ENCODE assay signal across 1 cellular context in the genomic region with DNA sequence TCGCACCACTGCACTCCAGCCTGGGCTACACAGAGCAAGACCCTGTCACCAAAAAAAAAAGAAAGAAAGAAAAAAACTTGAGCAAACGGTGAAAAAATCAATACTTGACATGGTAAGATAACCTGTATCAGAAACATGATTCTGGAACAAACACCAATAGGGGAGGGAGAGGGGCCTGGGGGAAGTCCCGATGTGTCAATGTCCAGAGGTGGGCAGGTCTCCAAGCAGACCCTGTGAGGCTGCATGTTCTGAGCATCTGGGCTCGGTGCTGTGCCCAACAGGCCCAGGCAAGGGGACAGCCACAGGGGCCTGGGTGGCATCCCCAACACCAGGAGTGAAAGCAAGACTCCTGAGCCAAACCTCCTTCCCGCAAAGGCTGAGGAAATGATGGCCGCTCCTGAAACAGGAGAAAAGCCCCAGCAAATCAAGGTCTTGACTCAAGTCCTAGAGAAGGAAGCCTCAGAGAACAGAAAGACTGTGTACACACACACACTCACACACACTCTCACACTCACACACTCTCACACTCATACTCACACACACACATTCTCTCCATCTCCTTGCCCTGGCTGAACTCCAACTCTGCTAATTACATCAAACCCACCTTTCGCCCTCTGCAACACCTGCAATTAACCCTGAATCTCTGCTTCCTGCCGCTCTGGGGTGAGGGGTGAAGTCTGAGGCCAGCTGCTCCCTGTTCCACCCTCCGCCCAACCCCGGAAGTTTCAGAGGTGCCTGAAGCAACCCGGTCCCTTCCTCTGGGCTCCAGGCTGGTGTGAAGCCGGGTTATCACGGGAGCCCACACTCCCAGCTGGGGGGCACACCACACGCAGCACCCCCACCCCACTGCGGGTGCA.
TF ChIP-seq lines count a peak whose summit lies in the region.

No MANE protein-coding gene starts in this region.

TF ChIP-seq in GM12878, 131 proteins besides CTCF, POLR2A, EP300 and RAD21 (continued from another document and continues in another):
- TF ChIP-seq SPI1 (IDR thresholded peaks at IDR 0.05; ENCODE audit: borderline replicate concordance, insufficient read depth, low read depth, low read length) (peak; percentile 16; the same call in 1 of the 2 replicates), RELA (IDR thresholded peaks at IDR 0.05; ENCODE audit: borderline replicate concordance, partially characterized antibody) (no peak), SUPT20H (IDR thresholded peaks at IDR 0.05; ENCODE audit: borderline replicate concordance, control insufficient read depth, low read depth, low read length) (no peak), YBX1 (IDR thresholded peaks at IDR 0.05) (no peak), ZNF622 (IDR thresholded peaks at IDR 0.05) (no peak), WRNIP1 (IDR thresholded peaks at IDR 0.05; ENCODE audit: borderline replicate concordance, low read depth, low read length) (no peak), HDAC6 (IDR thresholded peaks at IDR 0.05; ENCODE audit: unreplicated experiment) (no peak), MEF2A (IDR thresholded peaks at IDR 0.05; ENCODE audit: insufficient read depth, low read depth, low read length) (no peak), ZNF217 (IDR thresholded peaks at IDR 0.05) (no peak), RCOR1 (conservative IDR thresholded peaks at IDR 0.05; ENCODE audit: low read depth, low read length) (0 out of 2 replicates have a peak, but pooled peaks have one; percentile 31), DPF2 (IDR thresholded peaks at IDR 0.05) (no peak), SREBF2 (IDR thresholded peaks at IDR 0.05; ENCODE audit: low read length) (no peak), SMC3 (IDR thresholded peaks at IDR 0.05; ENCODE audit: borderline replicate concordance, low read length) (no peak), BMI1 (IDR thresholded peaks at IDR 0.05; ENCODE audit: borderline replicate concordance) (no peak; the same call in 1 of the 2 replicates), YY1 (IDR thresholded peaks at IDR 0.05; ENCODE audit: low read depth, low read length) (0 out of 2 replicates have a peak, but pooled peaks have one; percentile 45), ZZZ3 (IDR thresholded peaks at IDR 0.05; ENCODE audit: control insufficient read depth, insufficient read length, low read depth) (no peak), TCF7 (IDR thresholded peaks at IDR 0.05; ENCODE audit: borderline replicate concordance) (no peak), ETV6 (conservative IDR thresholded peaks at IDR 0.05 in 1 of 2, IDR thresholded peaks at IDR 0.05 in 1 of 2; ENCODE audit: borderline replicate concordance in 1 of 2, low read depth in 1 of 2) (peak in 1 of 2 experiments; percentile 30; a peak in 1 of 4 replicates), FOS (IDR thresholded peaks at IDR 0.05; ENCODE audit: borderline replicate concordance, extremely low read depth, insufficient read length) (no peak), POLR2AphosphoS5 (IDR thresholded peaks at IDR 0.05; ENCODE audit: low read length) (peak; percentile 41; the same call in 1 of the 2 replicates), TAF1 (IDR thresholded peaks at IDR 0.05; ENCODE audit: borderline replicate concordance, low read depth, low read length) (0 out of 2 replicates have a peak, but pooled peaks have one; percentile 33), IKZF1 (conservative IDR thresholded peaks at IDR 0.05) (peak; percentile 72), CHD1 (IDR thresholded peaks at IDR 0.05; ENCODE audit: low read depth, low read length) (no peak), CBFB (IDR thresholded peaks at IDR 0.05; ENCODE audit: low read depth) (no peak), CHD2 (IDR thresholded peaks at IDR 0.05; ENCODE audit: borderline replicate concordance, low read depth, low read length) (0 out of 2 replicates have a peak, but pooled peaks have one; percentile 36), KLF5 (IDR thresholded peaks at IDR 0.05; ENCODE audit: partially characterized antibody) (no peak), GABPA (IDR thresholded peaks at IDR 0.05; ENCODE audit: low read depth) (0 out of 2 replicates have a peak, but pooled peaks have one; percentile 63), STAT3 (IDR thresholded peaks at IDR 0.05; ENCODE audit: low read depth, low read length) (no peak), PAX5 (IDR thresholded peaks at IDR 0.05; ENCODE audit: borderline replicate concordance, low read depth, low read length) (peak; percentile 10; the same call in 1 of the 2 replicates), BHLHE40 (IDR thresholded peaks at IDR 0.05; ENCODE audit: borderline replicate concordance in 1 of 2, low read depth in 2 of 2, low read length in 1 of 2) (peak in 1 of 2 experiments; percentile 26; a peak in 1 of 4 replicates), TARDBP (IDR thresholded peaks at IDR 0.05; ENCODE audit: borderline replicate concordance) (no peak), ZSCAN29 (IDR thresholded peaks at IDR 0.05) (no peak), SUZ12 (IDR thresholded peaks at IDR 0.05; ENCODE audit: unreplicated experiment) (no peak), IKZF2 (IDR thresholded peaks at IDR 0.05) (peak; percentile 64 to 78)
- TF ChIP-seq, protein P1, sequence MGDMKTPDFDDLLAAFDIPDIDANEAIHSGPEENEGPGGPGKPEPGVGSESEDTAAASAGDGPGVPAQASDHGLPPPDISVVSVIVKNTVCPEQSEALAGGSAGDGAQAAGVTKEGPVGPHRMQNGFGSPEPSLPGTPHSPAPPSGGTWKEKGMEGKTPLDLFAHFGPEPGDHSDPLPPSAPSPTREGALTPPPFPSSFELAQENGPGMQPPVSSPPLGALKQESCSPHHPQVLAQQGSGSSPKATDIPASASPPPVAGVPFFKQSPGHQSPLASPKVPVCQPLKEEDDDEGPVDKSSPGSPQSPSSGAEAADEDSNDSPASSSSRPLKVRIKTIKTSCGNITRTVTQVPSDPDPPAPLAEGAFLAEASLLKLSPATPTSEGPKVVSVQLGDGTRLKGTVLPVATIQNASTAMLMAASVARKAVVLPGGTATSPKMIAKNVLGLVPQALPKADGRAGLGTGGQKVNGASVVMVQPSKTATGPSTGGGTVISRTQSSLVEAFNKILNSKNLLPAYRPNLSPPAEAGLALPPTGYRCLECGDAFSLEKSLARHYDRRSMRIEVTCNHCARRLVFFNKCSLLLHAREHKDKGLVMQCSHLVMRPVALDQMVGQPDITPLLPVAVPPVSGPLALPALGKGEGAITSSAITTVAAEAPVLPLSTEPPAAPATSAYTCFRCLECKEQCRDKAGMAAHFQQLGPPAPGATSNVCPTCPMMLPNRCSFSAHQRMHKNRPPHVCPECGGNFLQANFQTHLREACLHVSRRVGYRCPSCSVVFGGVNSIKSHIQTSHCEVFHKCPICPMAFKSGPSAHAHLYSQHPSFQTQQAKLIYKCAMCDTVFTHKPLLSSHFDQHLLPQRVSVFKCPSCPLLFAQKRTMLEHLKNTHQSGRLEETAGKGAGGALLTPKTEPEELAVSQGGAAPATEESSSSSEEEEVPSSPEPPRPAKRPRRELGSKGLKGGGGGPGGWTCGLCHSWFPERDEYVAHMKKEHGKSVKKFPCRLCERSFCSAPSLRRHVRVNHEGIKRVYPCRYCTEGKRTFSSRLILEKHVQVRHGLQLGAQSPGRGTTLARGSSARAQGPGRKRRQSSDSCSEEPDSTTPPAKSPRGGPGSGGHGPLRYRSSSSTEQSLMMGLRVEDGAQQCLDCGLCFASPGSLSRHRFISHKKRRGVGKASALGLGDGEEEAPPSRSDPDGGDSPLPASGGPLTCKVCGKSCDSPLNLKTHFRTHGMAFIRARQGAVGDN (IDR thresholded peaks at IDR 0.05): no peak
- TF ChIP-seq, protein P2, sequence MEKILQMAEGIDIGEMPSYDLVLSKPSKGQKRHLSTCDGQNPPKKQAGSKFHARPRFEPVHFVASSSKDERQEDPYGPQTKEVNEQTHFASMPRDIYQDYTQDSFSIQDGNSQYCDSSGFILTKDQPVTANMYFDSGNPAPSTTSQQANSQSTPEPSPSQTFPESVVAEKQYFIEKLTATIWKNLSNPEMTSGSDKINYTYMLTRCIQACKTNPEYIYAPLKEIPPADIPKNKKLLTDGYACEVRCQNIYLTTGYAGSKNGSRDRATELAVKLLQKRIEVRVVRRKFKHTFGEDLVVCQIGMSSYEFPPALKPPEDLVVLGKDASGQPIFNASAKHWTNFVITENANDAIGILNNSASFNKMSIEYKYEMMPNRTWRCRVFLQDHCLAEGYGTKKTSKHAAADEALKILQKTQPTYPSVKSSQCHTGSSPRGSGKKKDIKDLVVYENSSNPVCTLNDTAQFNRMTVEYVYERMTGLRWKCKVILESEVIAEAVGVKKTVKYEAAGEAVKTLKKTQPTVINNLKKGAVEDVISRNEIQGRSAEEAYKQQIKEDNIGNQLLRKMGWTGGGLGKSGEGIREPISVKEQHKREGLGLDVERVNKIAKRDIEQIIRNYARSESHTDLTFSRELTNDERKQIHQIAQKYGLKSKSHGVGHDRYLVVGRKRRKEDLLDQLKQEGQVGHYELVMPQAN (conservative IDR thresholded peaks at IDR 0.05): no peak
- TF ChIP-seq, protein P3, sequence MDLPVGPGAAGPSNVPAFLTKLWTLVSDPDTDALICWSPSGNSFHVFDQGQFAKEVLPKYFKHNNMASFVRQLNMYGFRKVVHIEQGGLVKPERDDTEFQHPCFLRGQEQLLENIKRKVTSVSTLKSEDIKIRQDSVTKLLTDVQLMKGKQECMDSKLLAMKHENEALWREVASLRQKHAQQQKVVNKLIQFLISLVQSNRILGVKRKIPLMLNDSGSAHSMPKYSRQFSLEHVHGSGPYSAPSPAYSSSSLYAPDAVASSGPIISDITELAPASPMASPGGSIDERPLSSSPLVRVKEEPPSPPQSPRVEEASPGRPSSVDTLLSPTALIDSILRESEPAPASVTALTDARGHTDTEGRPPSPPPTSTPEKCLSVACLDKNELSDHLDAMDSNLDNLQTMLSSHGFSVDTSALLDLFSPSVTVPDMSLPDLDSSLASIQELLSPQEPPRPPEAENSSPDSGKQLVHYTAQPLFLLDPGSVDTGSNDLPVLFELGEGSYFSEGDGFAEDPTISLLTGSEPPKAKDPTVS (IDR thresholded peaks at IDR 0.05; ENCODE audit: low read depth, low read length): no peak
- TF ChIP-seq, protein P4, sequence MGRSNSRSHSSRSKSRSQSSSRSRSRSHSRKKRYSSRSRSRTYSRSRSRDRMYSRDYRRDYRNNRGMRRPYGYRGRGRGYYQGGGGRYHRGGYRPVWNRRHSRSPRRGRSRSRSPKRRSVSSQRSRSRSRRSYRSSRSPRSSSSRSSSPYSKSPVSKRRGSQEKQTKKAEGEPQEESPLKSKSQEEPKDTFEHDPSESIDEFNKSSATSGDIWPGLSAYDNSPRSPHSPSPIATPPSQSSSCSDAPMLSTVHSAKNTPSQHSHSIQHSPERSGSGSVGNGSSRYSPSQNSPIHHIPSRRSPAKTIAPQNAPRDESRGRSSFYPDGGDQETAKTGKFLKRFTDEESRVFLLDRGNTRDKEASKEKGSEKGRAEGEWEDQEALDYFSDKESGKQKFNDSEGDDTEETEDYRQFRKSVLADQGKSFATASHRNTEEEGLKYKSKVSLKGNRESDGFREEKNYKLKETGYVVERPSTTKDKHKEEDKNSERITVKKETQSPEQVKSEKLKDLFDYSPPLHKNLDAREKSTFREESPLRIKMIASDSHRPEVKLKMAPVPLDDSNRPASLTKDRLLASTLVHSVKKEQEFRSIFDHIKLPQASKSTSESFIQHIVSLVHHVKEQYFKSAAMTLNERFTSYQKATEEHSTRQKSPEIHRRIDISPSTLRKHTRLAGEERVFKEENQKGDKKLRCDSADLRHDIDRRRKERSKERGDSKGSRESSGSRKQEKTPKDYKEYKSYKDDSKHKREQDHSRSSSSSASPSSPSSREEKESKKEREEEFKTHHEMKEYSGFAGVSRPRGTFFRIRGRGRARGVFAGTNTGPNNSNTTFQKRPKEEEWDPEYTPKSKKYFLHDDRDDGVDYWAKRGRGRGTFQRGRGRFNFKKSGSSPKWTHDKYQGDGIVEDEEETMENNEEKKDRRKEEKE (IDR thresholded peaks at IDR 0.05): no peak
- TF ChIP-seq, protein P5, sequence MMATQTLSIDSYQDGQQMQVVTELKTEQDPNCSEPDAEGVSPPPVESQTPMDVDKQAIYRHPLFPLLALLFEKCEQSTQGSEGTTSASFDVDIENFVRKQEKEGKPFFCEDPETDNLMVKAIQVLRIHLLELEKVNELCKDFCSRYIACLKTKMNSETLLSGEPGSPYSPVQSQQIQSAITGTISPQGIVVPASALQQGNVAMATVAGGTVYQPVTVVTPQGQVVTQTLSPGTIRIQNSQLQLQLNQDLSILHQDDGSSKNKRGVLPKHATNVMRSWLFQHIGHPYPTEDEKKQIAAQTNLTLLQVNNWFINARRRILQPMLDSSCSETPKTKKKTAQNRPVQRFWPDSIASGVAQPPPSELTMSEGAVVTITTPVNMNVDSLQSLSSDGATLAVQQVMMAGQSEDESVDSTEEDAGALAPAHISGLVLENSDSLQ (IDR thresholded peaks at IDR 0.05): peak; percentile 30; the same call in 1 of the 2 replicates
- TF ChIP-seq, protein P6, sequence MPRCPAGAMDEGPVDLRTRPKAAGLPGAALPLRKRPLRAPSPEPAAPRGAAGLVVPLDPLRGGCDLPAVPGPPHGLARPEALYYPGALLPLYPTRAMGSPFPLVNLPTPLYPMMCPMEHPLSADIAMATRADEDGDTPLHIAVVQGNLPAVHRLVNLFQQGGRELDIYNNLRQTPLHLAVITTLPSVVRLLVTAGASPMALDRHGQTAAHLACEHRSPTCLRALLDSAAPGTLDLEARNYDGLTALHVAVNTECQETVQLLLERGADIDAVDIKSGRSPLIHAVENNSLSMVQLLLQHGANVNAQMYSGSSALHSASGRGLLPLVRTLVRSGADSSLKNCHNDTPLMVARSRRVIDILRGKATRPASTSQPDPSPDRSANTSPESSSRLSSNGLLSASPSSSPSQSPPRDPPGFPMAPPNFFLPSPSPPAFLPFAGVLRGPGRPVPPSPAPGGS (IDR thresholded peaks at IDR 0.05; ENCODE audit: borderline replicate concordance, insufficient read depth, low read depth, low read length, poor library complexity, severe bottlenecking): no peak
- TF ChIP-seq, protein P7, sequence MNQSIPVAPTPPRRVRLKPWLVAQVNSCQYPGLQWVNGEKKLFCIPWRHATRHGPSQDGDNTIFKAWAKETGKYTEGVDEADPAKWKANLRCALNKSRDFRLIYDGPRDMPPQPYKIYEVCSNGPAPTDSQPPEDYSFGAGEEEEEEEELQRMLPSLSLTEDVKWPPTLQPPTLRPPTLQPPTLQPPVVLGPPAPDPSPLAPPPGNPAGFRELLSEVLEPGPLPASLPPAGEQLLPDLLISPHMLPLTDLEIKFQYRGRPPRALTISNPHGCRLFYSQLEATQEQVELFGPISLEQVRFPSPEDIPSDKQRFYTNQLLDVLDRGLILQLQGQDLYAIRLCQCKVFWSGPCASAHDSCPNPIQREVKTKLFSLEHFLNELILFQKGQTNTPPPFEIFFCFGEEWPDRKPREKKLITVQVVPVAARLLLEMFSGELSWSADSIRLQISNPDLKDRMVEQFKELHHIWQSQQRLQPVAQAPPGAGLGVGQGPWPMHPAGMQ (IDR thresholded peaks at IDR 0.05; ENCODE audit: borderline replicate concordance): no peak
